17 cellular contexts compared by ENCODE assay signal in the genomic region with DNA sequence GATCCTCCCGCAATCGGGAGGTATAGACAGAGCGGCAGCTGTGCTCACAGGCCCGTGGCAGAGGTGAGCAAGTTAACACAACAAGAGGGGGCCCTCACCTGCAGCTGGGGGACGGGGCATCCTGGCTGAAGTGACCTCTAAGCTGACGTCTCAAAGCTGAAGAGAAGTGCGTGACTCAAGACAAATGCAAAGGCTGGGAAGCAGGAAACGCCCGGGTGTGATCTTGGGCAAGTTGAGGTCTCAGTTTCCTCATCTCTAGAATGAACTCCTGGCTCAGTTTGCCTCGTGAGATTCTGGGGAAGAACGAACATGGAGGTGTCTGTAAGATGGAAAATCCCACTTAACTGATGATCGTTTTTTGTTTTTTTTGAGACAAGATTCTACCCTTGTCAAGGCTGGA. TPM values are rescaled to one million over a fixed set of nuclear protein-coding genes. Genes with fewer than 3 reads are reported as not detected.
DNase-seq lines count a peak whose midpoint lies in the region; ATAC-seq and TF ChIP-seq lines count a peak whose summit lies in the region.
"Had no signal": no experiment of that assay in that cellular context is flagged by ENCODE, and none has a peak within 500 bp of the region (broad histone marks: within the 10 kb centered on the region; RNA-seq: fewer than 3 reads in every experiment).

No MANE protein-coding gene starts in this region.

- intact Hi-C loops in CD8-positive, alpha-beta T cell (cut with DNase I, micrococcal nuclease): no loop called here

- H3K9me3 ChIP-seq in CD8-positive, alpha-beta T cell (ENCODE audit: low read length): no peaks in the 10 kb centered on the region

- POLR2A ChIA-PET in activated naive CD8-positive, alpha-beta T cell treated with anti-CD3 and anti-CD28 coated beads, Interleukin-2, amount 10 ng/mL, durations not matched to agents 7 days and 5 days (lab: Charles Lee): no interaction called here
- POLR2A ChIA-PET in WTC11 (lab: Charles Lee): no interaction called here
- POLR2A ChIA-PET in CD8-positive, alpha-beta T cell (lab: Charles Lee): no interaction called here

- DNase-seq in activated naive CD8-positive, alpha-beta T cell treated with anti-CD3 and anti-CD28 coated beads, Interleukin-2, amount 10 ng/mL, durations not matched to agents 7 days and 5 days: no peak
- DNase-seq in activated naive CD8-positive, alpha-beta T cell treated with anti-CD3 and anti-CD28 coated beads, Interleukin-2, amount 50 U/mL, for 24 hours: no peak
- DNase-seq in MV-4-11 (lab: John Stamatoyannopoulos, UW) (peak; percentile 1), WTC11 (ENCODE audit: low spot score) (no peak), omental fat pad (ENCODE audit: low spot score) (no peak)
- DNase-seq in stimulated activated CD4-positive, alpha-beta T cell treated with anti-CD3 and anti-CD28 coated beads, Interleukin-4, amount 100 ng/mL, for 24 hours: no peak
- DNase-seq in CD8-positive, alpha-beta T cell: no peak
- DNase-seq: CD8-positive, alpha-beta memory T cell; Kasumi-1; MM.1S; NCI-H1436; NCI-H2029; NCI-H2171; NCI-H446 had no signal

- no peaks in the 10 kb centered on the region for H3K4me1 ChIP-seq in CD8-positive, alpha-beta T cell (ENCODE audit: insufficient read depth, low read length)

- no peaks in the 10 kb centered on the region for H3K9me3 Mint-ChIP-seq in activated naive CD8-positive, alpha-beta T cell treated with anti-CD3 and anti-CD28 coated beads, Interleukin-2, amount 10 ng/mL, durations not matched to agents 7 days and 5 days
- no peaks in the 10 kb centered on the region for H3K9me3 Mint-ChIP-seq in activated naive CD8-positive, alpha-beta T cell treated with anti-CD3 and anti-CD28 coated beads, Interleukin-2, amount 50 U/mL, for 24 hours
- no peaks in the 10 kb centered on the region for H3K9me3 Mint-ChIP-seq in WTC11
- H3K9me3 Mint-ChIP-seq in CD8-positive, alpha-beta T cell: no peaks in the 10 kb centered on the region
- H3K9me3 Mint-ChIP-seq: CD8-positive, alpha-beta memory T cell; IgD-negative memory B cell had no signal

- no peak for ATAC-seq in activated naive CD8-positive, alpha-beta T cell treated with anti-CD3 and anti-CD28 coated beads, Interleukin-2, amount 10 ng/mL, durations not matched to agents 7 days and 5 days (ENCODE audit: low read depth)
- ATAC-seq in activated naive CD8-positive, alpha-beta T cell treated with anti-CD3 and anti-CD28 coated beads, Interleukin-2, amount 50 U/mL, for 24 hours: no peak
- ATAC-seq in WTC11: no peak
- no peak for ATAC-seq in GM19351 (IDR thresholded peaks at IDR 0.05; ENCODE audit: unreplicated experiment)
- ATAC-seq in CD8-positive, alpha-beta T cell: no peak
- ATAC-seq in omental fat pad (ENCODE audit: low FRiP score): no peak

- H3K4me1 Mint-ChIP-seq in activated naive CD8-positive, alpha-beta T cell treated with anti-CD3 and anti-CD28 coated beads, Interleukin-2, amount 10 ng/mL, durations not matched to agents 7 days and 5 days: peaks cover 3% of the 10 kb centered on the region
- H3K4me1 Mint-ChIP-seq in activated naive CD8-positive, alpha-beta T cell treated with anti-CD3 and anti-CD28 coated beads, Interleukin-2, amount 50 U/mL, for 24 hours: no peaks in the 10 kb centered on the region
- peaks cover 36% of the 10 kb centered on the region for H3K4me1 Mint-ChIP-seq in WTC11
- H3K4me1 Mint-ChIP-seq in CD8-positive, alpha-beta T cell (ENCODE audit: low read depth): no peaks in the 10 kb centered on the region
- H3K4me1 Mint-ChIP-seq: CD8-positive, alpha-beta memory T cell had no signal

- TF ChIP-seq CTCF in WTC11 (IDR thresholded peaks at IDR 0.05): no peak
- no peak for TF ChIP-seq CTCF in CD8-positive, alpha-beta T cell (IDR thresholded peaks at IDR 0.05)
- no peak for TF ChIP-seq CTCF in omental fat pad (IDR thresholded peaks at IDR 0.05)

- H3K27ac ChIP-seq in CD8-positive, alpha-beta T cell (ENCODE audit: low read depth, low read length): no peak overlapping the region
- H3K27ac ChIP-seq: SK-N-MC had no signal

- H3K36me3 ChIP-seq in CD8-positive, alpha-beta T cell (ENCODE audit: insufficient read depth, low read length): no peaks in the 10 kb centered on the region

- no peak overlapping the region for H3K4me3 Mint-ChIP-seq in activated naive CD8-positive, alpha-beta T cell treated with anti-CD3 and anti-CD28 coated beads, Interleukin-2, amount 10 ng/mL, durations not matched to agents 7 days and 5 days
- no peak overlapping the region for H3K4me3 Mint-ChIP-seq in activated naive CD8-positive, alpha-beta T cell treated with anti-CD3 and anti-CD28 coated beads, Interleukin-2, amount 50 U/mL, for 24 hours
- no peak overlapping the region; the same call in 1 of the 2 replicates for H3K4me3 Mint-ChIP-seq in WTC11
- no peak overlapping the region for H3K4me3 Mint-ChIP-seq in CD8-positive, alpha-beta T cell
- H3K4me3 Mint-ChIP-seq: CD8-positive, alpha-beta memory T cell; IgD-negative memory B cell had no signal

- CTCF ChIA-PET in WTC11 (lab: Charles Lee): interaction anchor here (0.8 to 5.8 kb wide), 5 partner anchors 13 to 91 kb away, joined by 3 to 35 read pairs (median 5); no protein-coding TSS in a partner anchor
- CTCF ChIA-PET in CD8-positive, alpha-beta T cell (lab: Charles Lee): interaction anchor here (1.7 kb wide), 1 partner anchor 14 kb away, joined by 4 read pairs; no protein-coding TSS in a partner anchor

- H3K27me3 Mint-ChIP-seq in activated naive CD8-positive, alpha-beta T cell treated with anti-CD3 and anti-CD28 coated beads, Interleukin-2, amount 10 ng/mL, durations not matched to agents 7 days and 5 days: peaks cover 4% of the 10 kb centered on the region
- peaks cover 18% of the 10 kb centered on the region for H3K27me3 Mint-ChIP-seq in activated naive CD8-positive, alpha-beta T cell treated with anti-CD3 and anti-CD28 coated beads, Interleukin-2, amount 50 U/mL, for 24 hours
- H3K27me3 Mint-ChIP-seq in WTC11 (ENCODE audit: low read depth): peaks cover 7% of the 10 kb centered on the region; the same call in 1 of the 2 replicates
- peaks cover 6% of the 10 kb centered on the region for H3K27me3 Mint-ChIP-seq in CD8-positive, alpha-beta T cell (ENCODE audit: low read depth)

- peak overlapping the region; percentile 52 for H3K27ac Mint-ChIP-seq in activated naive CD8-positive, alpha-beta T cell treated with anti-CD3 and anti-CD28 coated beads, Interleukin-2, amount 10 ng/mL, durations not matched to agents 7 days and 5 days
- no peak overlapping the region for H3K27ac Mint-ChIP-seq in activated naive CD8-positive, alpha-beta T cell treated with anti-CD3 and anti-CD28 coated beads, Interleukin-2, amount 50 U/mL, for 24 hours
- H3K27ac Mint-ChIP-seq in WTC11: 0 out of 2 replicates have a peak overlapping the region, but pooled peaks have one; percentile 35
- no peak overlapping the region for H3K27ac Mint-ChIP-seq in CD8-positive, alpha-beta T cell

- H3K36me3 Mint-ChIP-seq in activated naive CD8-positive, alpha-beta T cell treated with anti-CD3 and anti-CD28 coated beads, Interleukin-2, amount 10 ng/mL, durations not matched to agents 7 days and 5 days: no peaks in the 10 kb centered on the region
- no peaks in the 10 kb centered on the region for H3K36me3 Mint-ChIP-seq in activated naive CD8-positive, alpha-beta T cell treated with anti-CD3 and anti-CD28 coated beads, Interleukin-2, amount 50 U/mL, for 24 hours (ENCODE audit: low read depth)
- H3K36me3 Mint-ChIP-seq in WTC11: no peaks in the 10 kb centered on the region
- no peaks in the 10 kb centered on the region for H3K36me3 Mint-ChIP-seq in CD8-positive, alpha-beta T cell
- H3K36me3 Mint-ChIP-seq: IgD-negative memory B cell had no signal

- H3K27me3 ChIP-seq in CD8-positive, alpha-beta T cell (ENCODE audit: insufficient read depth, low read length): no peaks in the 10 kb centered on the region

- no peak overlapping the region for H3K4me3 ChIP-seq in CD8-positive, alpha-beta T cell (ENCODE audit: low read depth, low read length)
- H3K4me3 ChIP-seq: SK-N-MC had no signal

TF ChIP-seq in WTC11, 78 proteins besides CTCF, POLR2A, EP300 and RAD21 (continues in another document):
- TF ChIP-seq, protein P1, sequence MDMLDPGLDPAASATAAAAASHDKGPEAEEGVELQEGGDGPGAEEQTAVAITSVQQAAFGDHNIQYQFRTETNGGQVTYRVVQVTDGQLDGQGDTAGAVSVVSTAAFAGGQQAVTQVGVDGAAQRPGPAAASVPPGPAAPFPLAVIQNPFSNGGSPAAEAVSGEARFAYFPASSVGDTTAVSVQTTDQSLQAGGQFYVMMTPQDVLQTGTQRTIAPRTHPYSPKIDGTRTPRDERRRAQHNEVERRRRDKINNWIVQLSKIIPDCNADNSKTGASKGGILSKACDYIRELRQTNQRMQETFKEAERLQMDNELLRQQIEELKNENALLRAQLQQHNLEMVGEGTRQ (CRISPR knock-in tag; IDR thresholded peaks at IDR 0.05): no peak
- TF ChIP-seq, protein P2, sequence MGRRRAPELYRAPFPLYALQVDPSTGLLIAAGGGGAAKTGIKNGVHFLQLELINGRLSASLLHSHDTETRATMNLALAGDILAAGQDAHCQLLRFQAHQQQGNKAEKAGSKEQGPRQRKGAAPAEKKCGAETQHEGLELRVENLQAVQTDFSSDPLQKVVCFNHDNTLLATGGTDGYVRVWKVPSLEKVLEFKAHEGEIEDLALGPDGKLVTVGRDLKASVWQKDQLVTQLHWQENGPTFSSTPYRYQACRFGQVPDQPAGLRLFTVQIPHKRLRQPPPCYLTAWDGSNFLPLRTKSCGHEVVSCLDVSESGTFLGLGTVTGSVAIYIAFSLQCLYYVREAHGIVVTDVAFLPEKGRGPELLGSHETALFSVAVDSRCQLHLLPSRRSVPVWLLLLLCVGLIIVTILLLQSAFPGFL (CRISPR knock-in tag; IDR thresholded peaks at IDR 0.05; ENCODE audit: borderline replicate concordance): no peak

RNA-seq across cellular contexts. Expression of a gene that starts 40.1 kb away (rescaled TPM):
- total RNA-seq in activated naive CD8-positive, alpha-beta T cell treated with anti-CD3 and anti-CD28 coated beads, Interleukin-2, amount 10 ng/mL, durations not matched to agents 7 days and 5 days: not detected
- total RNA-seq in WTC11 (2021) (13.4 to 16.8 TPM (median 15.6 TPM) in 3 replicates), omental fat pad (10 to 100 TPM in 2 of 4 donors, 1 to 10 TPM in 1, not detected in 1; 9.2 to 24.2 (median 10.4) TPM)
- not detected for total RNA-seq in CD8-positive, alpha-beta T cell
- total RNA-seq: CD8-positive, alpha-beta memory T cell had no signal

RNA-seq across cellular contexts. Expression of a gene that starts 43.2 kb away (rescaled TPM):
- total RNA-seq in activated naive CD8-positive, alpha-beta T cell treated with anti-CD3 and anti-CD28 coated beads, Interleukin-2, amount 10 ng/mL, durations not matched to agents 7 days and 5 days: 10 to 100 TPM; 35.5 TPM
- total RNA-seq in WTC11 (2021): 57.7 to 59.2 TPM (median 58.7 TPM) in 3 replicates
- 1 to 10 TPM; 8.3 to 8.4 TPM for total RNA-seq in CD8-positive, alpha-beta T cell
- 10 to 100 TPM; 22.7 to 36.4 (median 25.2) TPM for total RNA-seq in omental fat pad

RNA-seq across cellular contexts. Expression of a gene that starts 52.9 kb away (rescaled TPM):
- 100 to 1,000 TPM; 132 to 141 TPM for total RNA-seq in activated naive CD8-positive, alpha-beta T cell treated with anti-CD3 and anti-CD28 coated beads, Interleukin-2, amount 10 ng/mL, durations not matched to agents 7 days and 5 days
- 152 to 162 TPM (median 153 TPM) in 3 replicates for total RNA-seq in WTC11 (2021)
- total RNA-seq in CD8-positive, alpha-beta T cell: 10 to 100 TPM; 62.6 to 66.6 TPM
- total RNA-seq in omental fat pad: 100 to 1,000 TPM in 1 of 4 donors, 10 to 100 TPM in 3; 57.3 to 101 (median 78.1) TPM

Comparison
In these comparisons a context has a peak if more than half of its experiments do, and no peak if none do; other contexts are left out.
1. H3K27ac Mint-ChIP-seq: peak in activated naive CD8-positive, alpha-beta T cell treated with anti-CD3 and anti-CD28 coated beads, Interleukin-2, amount 10 ng/mL, durations not matched to agents 7 days and 5 days (single experiment) and WTC11 (single experiment); none in activated naive CD8-positive, alpha-beta T cell treated with anti-CD3 and anti-CD28 coated beads, Interleukin-2, amount 50 U/mL, for 24 hours (single experiment) and CD8-positive, alpha-beta T cell (single experiment).